11 cellular contexts compared by ENCODE assay signal in the genomic region with DNA sequence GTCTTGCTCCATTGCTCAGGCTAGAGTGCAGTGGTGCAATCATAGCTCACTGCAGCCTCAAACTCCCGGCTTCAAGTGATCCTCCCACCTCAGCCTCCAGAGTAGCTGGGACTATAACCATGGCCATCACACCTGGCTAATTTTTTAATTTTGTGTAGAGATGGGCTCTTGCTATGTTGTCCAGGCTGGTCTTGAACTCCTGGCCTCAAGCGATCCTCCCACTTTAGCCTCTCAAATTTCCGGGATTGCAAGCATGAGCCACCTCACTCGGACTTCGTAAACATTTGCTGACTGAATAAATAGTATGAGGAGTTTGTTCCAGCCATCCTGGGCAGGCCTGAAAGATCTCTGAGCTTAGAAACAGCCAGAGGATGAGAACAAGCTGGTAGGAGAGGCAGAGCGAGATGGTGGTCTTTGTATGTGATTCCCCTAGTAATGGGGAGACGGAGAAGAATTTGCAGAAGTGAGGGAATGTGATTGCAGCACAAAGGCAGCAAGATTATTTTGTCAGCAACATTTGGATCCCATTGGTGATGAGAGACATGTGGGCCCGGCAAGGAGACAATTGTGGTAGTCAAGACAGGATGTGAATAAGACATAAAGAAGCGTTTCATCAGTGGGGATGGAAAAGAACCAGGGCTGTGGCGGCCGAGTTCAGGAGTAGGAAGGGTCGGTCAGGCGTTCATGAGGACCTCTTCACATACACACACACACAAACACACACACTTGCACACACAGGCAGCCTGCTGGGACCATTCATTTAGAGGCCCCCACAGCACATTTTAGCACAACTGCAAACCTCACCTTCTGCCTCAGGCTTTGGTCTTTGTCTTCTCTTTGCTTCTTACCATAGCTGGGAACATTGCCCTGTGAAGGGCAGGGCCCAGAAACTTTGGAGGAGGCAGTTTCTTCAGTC.
DNase-seq lines count a peak whose midpoint lies in the region; ATAC-seq and TF ChIP-seq lines count a peak whose summit lies in the region.
"Had no signal": no experiment of that assay in that cellular context is flagged by ENCODE, and none has a peak within 500 bp of the region (broad histone marks: within the 10 kb centered on the region; RNA-seq: fewer than 3 reads in every experiment).

No MANE protein-coding gene starts in this region.

- no peak for TF ChIP-seq CTCF in brain microvascular endothelial cell (IDR thresholded peaks at IDR 0.05; ENCODE audit: low read depth, low read length, missing control alignments)

- in situ Hi-C loops in brain microvascular endothelial cell (cut with HindIII; ENCODE audit: low pct_ligation_motif_present, low sequenced_read_pairs) = no loop called here

- no peak overlapping the region for H3K4me3 ChIP-seq in brain microvascular endothelial cell (ENCODE audit: low read depth, low read length)
- no peak overlapping the region for H3K4me3 ChIP-seq in right cardiac atrium (ENCODE audit: low read length)

- H3K36me3 ChIP-seq in brain microvascular endothelial cell (replicated peaks) = no peaks in the 10 kb centered on the region

- H3K27ac ChIP-seq in brain microvascular endothelial cell = no peak overlapping the region
- H3K27ac ChIP-seq in right cardiac atrium (ENCODE audit: low read length) = peak overlapping the region; percentile 48

- 62% methylated on average over 13 of the region's 13 CpGs for WGBS in right cardiac atrium

- intact Hi-C loops in right cardiac atrium (cut with DNase I) = no loop called here

- peak; percentile 7 to 67 for ATAC-seq in right cardiac atrium

- H3K27me3 ChIP-seq in brain microvascular endothelial cell (replicated peaks) (no peaks in the 10 kb centered on the region), right cardiac atrium (ENCODE audit: control insufficient read depth, insufficient read depth) (no peaks in the 10 kb centered on the region)

- H3K9me3 ChIP-seq in right cardiac atrium (ENCODE audit: control insufficient read depth, low read length) = no peaks in the 10 kb centered on the region

- DNase-seq in COLO829 (ENCODE audit: low spot score) = peak; percentile 40
- DNase-seq in brain microvascular endothelial cell = peak; percentile 45
- DNase-seq in right cardiac atrium = peak in 2 of 3 donors; percentile 63 to 75
- DNase-seq in putamen (ENCODE audit: low spot score) = peak; percentile 64
- no peak for DNase-seq in NCI-H2171 (lab: John Stamatoyannopoulos, UW)
- no peak for DNase-seq in D341Med (ENCODE audit: low spot score)
- no peak for DNase-seq in ecto neural progenitor cell (ENCODE audit: low spot score)
- DNase-seq in NK-92 (lab: John Stamatoyannopoulos, UW; ENCODE audit: unreplicated experiment) = no peak
- DNase-seq: activated CD8-positive, alpha-beta memory T cell treated with anti-CD3 and anti-CD28 coated beads, Interleukin-2, amount 50 U/mL, for 48 hours; mesendoderm; RPMI8226 had no signal

- peaks cover 25% of the 10 kb centered on the region for H3K4me1 ChIP-seq in right cardiac atrium (ENCODE audit: control insufficient read depth, insufficient read depth, low read length)

Comparison
In these comparisons a context has a peak if more than half of its experiments do, and no peak if none do; other contexts are left out.
1. DNase-seq: peak in COLO829 (single experiment), brain microvascular endothelial cell (single experiment), right cardiac atrium (2 of 3) and putamen (single experiment); none in NCI-H2171 (single experiment), D341Med (single experiment), ecto neural progenitor cell (single experiment) and NK-92 (single experiment).